In genomic region chrX:71364221-71364620, GRCh38 we compare ENCODE assay signal across 22 cellular contexts. TPM values are rescaled to one million over a fixed set of nuclear protein-coding genes. Genes with fewer than 3 reads are reported as not detected.
DNase-seq lines count a peak whose midpoint lies in the region; ATAC-seq and TF ChIP-seq lines count a peak whose summit lies in the region.
"Had no signal": no experiment of that assay in that cellular context is flagged by ENCODE, and none has a peak within 500 bp of the region (broad histone marks: within the 10 kb centered on the region; RNA-seq: fewer than 3 reads in every experiment).

No MANE protein-coding gene starts in this region.

- no peak for DNase-seq in activated CD4-positive, alpha-beta memory T cell treated with anti-CD3 and anti-CD28 coated beads, Interleukin-2, amount 10 ng/mL, durations not matched to agents 7 days and 5 days
- DNase-seq in activated CD4-positive, alpha-beta memory T cell treated with anti-CD3 and anti-CD28 coated beads for 36 hours = no peak
- DNase-seq in CD8-positive, alpha-beta T cell = no peak
- DNase-seq in central memory CD8-positive, alpha-beta T cell (ENCODE audit: low spot score in 2 of 2) = no peak
- DNase-seq in nephron progenitor cell (no peak), caudate nucleus (lab: John Stamatoyannopoulos, UW) (no peak)
- DNase-seq: activated CD8-positive, alpha-beta memory T cell treated with anti-CD3 and anti-CD28 coated beads for 24 hours; BE2C; EL; KBM-7; lower lobe of right lung; MM.1S; NCI-H1417 treated with DMSO at 0.1 percent for 48 hours; NCI-H82; occipital lobe; RPMI8226; stimulated activated CD8-positive, alpha-beta memory T cell treated with anti-CD3 and anti-CD28 coated beads, Interleukin-4, amount 100 ng/mL, for 48 hours had no signal

- H3K27ac ChIP-seq in CD8-positive, alpha-beta T cell (ENCODE audit: low read depth, low read length) = no peak overlapping the region
- no peak overlapping the region for H3K27ac ChIP-seq in caudate nucleus (ENCODE audit: low read depth, low read length)
- H3K27ac ChIP-seq: lower lobe of right lung had no signal

- peak overlapping the region; percentile 15 for H3K4me3 Mint-ChIP-seq in activated CD4-positive, alpha-beta memory T cell treated with anti-CD3 and anti-CD28 coated beads, Interleukin-2, amount 10 ng/mL, durations not matched to agents 7 days and 5 days
- no peak overlapping the region for H3K4me3 Mint-ChIP-seq in activated CD4-positive, alpha-beta memory T cell treated with anti-CD3 and anti-CD28 coated beads for 36 hours
- H3K4me3 Mint-ChIP-seq in CD8-positive, alpha-beta T cell = no peak overlapping the region
- H3K4me3 Mint-ChIP-seq in central memory CD8-positive, alpha-beta T cell = peak overlapping the region; percentile 97
- peak overlapping the region; percentile 50 for H3K4me3 Mint-ChIP-seq in nephron progenitor cell

- no peak overlapping the region for H3K27ac Mint-ChIP-seq in activated CD4-positive, alpha-beta memory T cell treated with anti-CD3 and anti-CD28 coated beads, Interleukin-2, amount 10 ng/mL, durations not matched to agents 7 days and 5 days
- no peak overlapping the region for H3K27ac Mint-ChIP-seq in activated CD4-positive, alpha-beta memory T cell treated with anti-CD3 and anti-CD28 coated beads for 36 hours
- H3K27ac Mint-ChIP-seq in CD8-positive, alpha-beta T cell = peak overlapping the region; percentile 32
- H3K27ac Mint-ChIP-seq in central memory CD8-positive, alpha-beta T cell (ENCODE audit: low read depth) = peak overlapping the region; percentile 99
- H3K27ac Mint-ChIP-seq in nephron progenitor cell = no peak overlapping the region

- no peaks in the 10 kb centered on the region for H3K9me3 ChIP-seq in CD8-positive, alpha-beta T cell (ENCODE audit: low read length)
- H3K9me3 ChIP-seq: A549, BE2C, lower lobe of right lung had no signal

- H3K4me1 ChIP-seq in CD8-positive, alpha-beta T cell (ENCODE audit: insufficient read depth, low read length) = peaks cover 13% of the 10 kb centered on the region
- H3K4me1 ChIP-seq: BE2C had no signal

- no peaks in the 10 kb centered on the region for H3K9me3 Mint-ChIP-seq in activated CD4-positive, alpha-beta memory T cell treated with anti-CD3 and anti-CD28 coated beads, Interleukin-2, amount 10 ng/mL, durations not matched to agents 7 days and 5 days
- H3K9me3 Mint-ChIP-seq in activated CD4-positive, alpha-beta memory T cell treated with anti-CD3 and anti-CD28 coated beads for 36 hours = no peaks in the 10 kb centered on the region
- no peaks in the 10 kb centered on the region for H3K9me3 Mint-ChIP-seq in CD8-positive, alpha-beta T cell
- H3K9me3 Mint-ChIP-seq in central memory CD8-positive, alpha-beta T cell = no peaks in the 10 kb centered on the region
- H3K9me3 Mint-ChIP-seq in nephron progenitor cell = peaks cover 46% of the 10 kb centered on the region
- H3K9me3 Mint-ChIP-seq: activated T-helper 1 cell treated with anti-CD3 and anti-CD28 coated beads, Interleukin-12 subunit alpha, Interleukin-12 subunit beta, Interleukin-2, Interleukin-4 antibody, amounts not matched to agents 30 ng/mL and 10 ng/mL and 1 ng/mL, durations not matched to agents 14 hours and 24 hours and 36 hours; T-helper 1 cell treated with Interleukin-12 subunit alpha and Interleukin-12 subunit beta and Interleukin-4 antibody, amounts not matched to agents 30 μg/mL and 1 μg/mL, for 36 hours had no signal

- peaks cover 5% of the 10 kb centered on the region for H3K36me3 ChIP-seq in CD8-positive, alpha-beta T cell (ENCODE audit: insufficient read depth, low read length)
- H3K36me3 ChIP-seq: BE2C had no signal

- no peak for ATAC-seq in CD8-positive, alpha-beta T cell
- no peak for ATAC-seq in central memory CD8-positive, alpha-beta T cell (replicated peaks; ENCODE audit: extremely low read depth, poor library complexity, severe bottlenecking)
- no peak for ATAC-seq in HG03571 (IDR thresholded peaks at IDR 0.05; ENCODE audit: unreplicated experiment)
- no peak for ATAC-seq in HG02798 (IDR thresholded peaks at IDR 0.05; ENCODE audit: poor library complexity, unreplicated experiment)
- ATAC-seq: A549, lower lobe of right lung had no signal

- peaks cover 16% of the 10 kb centered on the region for H3K36me3 Mint-ChIP-seq in activated CD4-positive, alpha-beta memory T cell treated with anti-CD3 and anti-CD28 coated beads, Interleukin-2, amount 10 ng/mL, durations not matched to agents 7 days and 5 days (ENCODE audit: low read depth)
- peaks cover 5% of the 10 kb centered on the region for H3K36me3 Mint-ChIP-seq in activated CD4-positive, alpha-beta memory T cell treated with anti-CD3 and anti-CD28 coated beads for 36 hours
- peaks cover 25% of the 10 kb centered on the region for H3K36me3 Mint-ChIP-seq in CD8-positive, alpha-beta T cell
- peaks cover 19% of the 10 kb centered on the region for H3K36me3 Mint-ChIP-seq in central memory CD8-positive, alpha-beta T cell (ENCODE audit: insufficient read depth)
- H3K36me3 Mint-ChIP-seq in nephron progenitor cell (ENCODE audit: low read depth) = peaks cover 12% of the 10 kb centered on the region

- CTCF ChIA-PET in activated CD4-positive, alpha-beta memory T cell treated with anti-CD3 and anti-CD28 coated beads, Interleukin-2, amount 10 ng/mL, durations not matched to agents 7 days and 5 days (lab: Charles Lee) = no interaction called here
- CTCF ChIA-PET in activated CD4-positive, alpha-beta memory T cell treated with anti-CD3 and anti-CD28 coated beads for 36 hours (lab: Charles Lee) = no interaction called here
- CTCF ChIA-PET in CD8-positive, alpha-beta T cell (lab: Charles Lee) = no interaction called here

- no peaks in the 10 kb centered on the region for H3K27me3 ChIP-seq in CD8-positive, alpha-beta T cell (ENCODE audit: insufficient read depth, low read length)
- H3K27me3 ChIP-seq: BE2C had no signal

- POLR2A ChIA-PET in activated CD4-positive, alpha-beta memory T cell treated with anti-CD3 and anti-CD28 coated beads, Interleukin-2, amount 10 ng/mL, durations not matched to agents 7 days and 5 days (lab: Charles Lee) = no interaction called here
- POLR2A ChIA-PET in activated CD4-positive, alpha-beta memory T cell treated with anti-CD3 and anti-CD28 coated beads for 36 hours (lab: Charles Lee) = interaction anchor here (0.7 kb wide), 1 partner anchor 274 kb away, joined by 5 read pairs; no protein-coding TSS in a partner anchor
- POLR2A ChIA-PET in CD8-positive, alpha-beta T cell (lab: Charles Lee) = no interaction called here

- H3K4me3 ChIP-seq in CD8-positive, alpha-beta T cell (ENCODE audit: low read depth, low read length) = no peak overlapping the region
- H3K4me3 ChIP-seq: lower lobe of right lung had no signal

- intact Hi-C loops in activated CD4-positive, alpha-beta memory T cell treated with anti-CD3 and anti-CD28 coated beads for 36 hours (cut with micrococcal nuclease) = no loop called here
- intact Hi-C loops in CD8-positive, alpha-beta T cell (cut with DNase I, micrococcal nuclease) = loop anchor here (10.0 kb wide), 5 partner anchors 269 to 1229 kb away; partner anchors contain the start of genes FOXO4 (in 1 of the 2), HDAC8 (in 1 of the 2), IGBP1 (in 1 of the 2) and RPS4X (in 1 of the 2)

- no peaks in the 10 kb centered on the region for H3K27me3 Mint-ChIP-seq in activated CD4-positive, alpha-beta memory T cell treated with anti-CD3 and anti-CD28 coated beads, Interleukin-2, amount 10 ng/mL, durations not matched to agents 7 days and 5 days
- no peaks in the 10 kb centered on the region for H3K27me3 Mint-ChIP-seq in activated CD4-positive, alpha-beta memory T cell treated with anti-CD3 and anti-CD28 coated beads for 36 hours
- no peaks in the 10 kb centered on the region for H3K27me3 Mint-ChIP-seq in CD8-positive, alpha-beta T cell (ENCODE audit: low read depth)
- no peaks in the 10 kb centered on the region for H3K27me3 Mint-ChIP-seq in central memory CD8-positive, alpha-beta T cell
- peaks cover 4% of the 10 kb centered on the region for H3K27me3 Mint-ChIP-seq in nephron progenitor cell (ENCODE audit: low read depth, poor library complexity)

- peaks cover 24% of the 10 kb centered on the region for H3K4me1 Mint-ChIP-seq in activated CD4-positive, alpha-beta memory T cell treated with anti-CD3 and anti-CD28 coated beads, Interleukin-2, amount 10 ng/mL, durations not matched to agents 7 days and 5 days
- peaks cover 10% of the 10 kb centered on the region for H3K4me1 Mint-ChIP-seq in activated CD4-positive, alpha-beta memory T cell treated with anti-CD3 and anti-CD28 coated beads for 36 hours (ENCODE audit: low read depth)
- peaks cover 21% of the 10 kb centered on the region for H3K4me1 Mint-ChIP-seq in CD8-positive, alpha-beta T cell (ENCODE audit: low read depth)
- H3K4me1 Mint-ChIP-seq in central memory CD8-positive, alpha-beta T cell = peaks cover 21% of the 10 kb centered on the region
- peaks cover 19% of the 10 kb centered on the region for H3K4me1 Mint-ChIP-seq in nephron progenitor cell

- no peak for TF ChIP-seq CTCF in CD8-positive, alpha-beta T cell (IDR thresholded peaks at IDR 0.05)
- no peak for TF ChIP-seq CTCF in nephron progenitor cell (IDR thresholded peaks at IDR 0.05)

RNA-seq across cellular contexts. Expression of gene TAF1, which starts 1.9 kb away (rescaled TPM):
- total RNA-seq in activated CD4-positive, alpha-beta memory T cell treated with anti-CD3 and anti-CD28 coated beads, Interleukin-2, amount 10 ng/mL, durations not matched to agents 7 days and 5 days = 10 to 100 TPM; 29.0 to 33.0 TPM
- total RNA-seq in activated CD4-positive, alpha-beta memory T cell treated with anti-CD3 and anti-CD28 coated beads for 36 hours = 10 to 100 TPM; 24.3 to 26.3 TPM
- 10 to 100 TPM; 48.2 to 61.3 TPM for total RNA-seq in CD8-positive, alpha-beta T cell

Comparison
In these comparisons a context has a peak if more than half of its experiments do, and no peak if none do; other contexts are left out.
1. H3K4me3 Mint-ChIP-seq: peak in activated CD4-positive, alpha-beta memory T cell treated with anti-CD3 and anti-CD28 coated beads, Interleukin-2, amount 10 ng/mL, durations not matched to agents 7 days and 5 days (single experiment), central memory CD8-positive, alpha-beta T cell (single experiment) and nephron progenitor cell (single experiment); none in activated CD4-positive, alpha-beta memory T cell treated with anti-CD3 and anti-CD28 coated beads for 36 hours (single experiment) and CD8-positive, alpha-beta T cell (single experiment).
2. H3K27ac Mint-ChIP-seq: peak in CD8-positive, alpha-beta T cell (single experiment) and central memory CD8-positive, alpha-beta T cell (single experiment); none in activated CD4-positive, alpha-beta memory T cell treated with anti-CD3 and anti-CD28 coated beads, Interleukin-2, amount 10 ng/mL, durations not matched to agents 7 days and 5 days (single experiment), activated CD4-positive, alpha-beta memory T cell treated with anti-CD3 and anti-CD28 coated beads for 36 hours (single experiment) and nephron progenitor cell (single experiment).